Comparison of ENCODE assay signal across 12 cellular contexts in genomic region chr14:55843718-55844403, GRCh38.
DNase-seq lines count a peak whose midpoint lies in the region; ATAC-seq and TF ChIP-seq lines count a peak whose summit lies in the region.
"Had no signal": no experiment of that assay in that cellular context is flagged by ENCODE, and none has a peak within 500 bp of the region (broad histone marks: within the 10 kb centered on the region; RNA-seq: fewer than 3 reads in every experiment).

No MANE protein-coding gene starts in this region.

- peaks cover 2% of the 10 kb centered on the region for H3K4me1 Mint-ChIP-seq in activated CD8-positive, alpha-beta T cell treated with anti-CD3 and anti-CD28 coated beads for 36 hours (ENCODE audit: low read depth)
- H3K4me1 Mint-ChIP-seq in activated CD8-positive, alpha-beta T cell treated with anti-CD3 and anti-CD28 coated beads, Interleukin-2, amount 10 ng/mL, durations not matched to agents 7 days and 5 days (ENCODE audit: low read depth) = no peaks in the 10 kb centered on the region
- H3K4me1 Mint-ChIP-seq in activated T-helper 17 cell treated with anti-CD3 and anti-CD28 coated beads, Interleukin-2, amount 50 U/mL, for 72 hours = peaks cover 6% of the 10 kb centered on the region
- H3K4me1 Mint-ChIP-seq: activated CD4-positive, alpha-beta T cell treated with anti-CD3 and anti-CD28 coated beads, Interleukin-2, amount 10 ng/mL, durations not matched to agents 24 days and 14 days had no signal

- H3K27me3 ChIP-seq in RWPE2 (ENCODE audit: insufficient read depth, poor library complexity, severe bottlenecking) (no peaks in the 10 kb centered on the region), smooth muscle cell (ENCODE audit: low read depth) (no peaks in the 10 kb centered on the region)

- 63% methylated on average over 8 of the region's 8 CpGs for WGBS in smooth muscle cell (ENCODE audit: low lambda C conversion rate)

- intact Hi-C loops in activated CD8-positive, alpha-beta T cell treated with anti-CD3 and anti-CD28 coated beads for 36 hours (cut with micrococcal nuclease) = no loop called here

- H4K20me1 ChIP-seq in smooth muscle cell (ENCODE audit: low read depth) = no peaks in the 10 kb centered on the region

- H3K4me1 ChIP-seq in RWPE2 (ENCODE audit: insufficient read depth, poor library complexity, severe bottlenecking) = peaks cover 2% of the 10 kb centered on the region
- peaks cover 5% of the 10 kb centered on the region for H3K4me1 ChIP-seq in smooth muscle cell (ENCODE audit: low read depth)

- DNase-seq in activated CD8-positive, alpha-beta T cell treated with anti-CD3 and anti-CD28 coated beads for 36 hours = no peak
- no peak for DNase-seq in activated CD8-positive, alpha-beta T cell treated with anti-CD3 and anti-CD28 coated beads, Interleukin-2, amount 10 ng/mL, durations not matched to agents 7 days and 5 days
- DNase-seq in RWPE2 (ENCODE audit: low spot score) (no peak), fibroblast of pulmonary artery (ENCODE audit: low read depth) (peak; percentile 33), smooth muscle cell (lab: John Stamatoyannopoulos, UW; ENCODE audit: unreplicated experiment) (no peak)
- DNase-seq in activated CD8-positive, alpha-beta memory T cell treated with anti-CD3 and anti-CD28 coated beads, Interleukin-2, amount 50 U/mL, for 4 hours = no peak
- DNase-seq: activated CD4-positive, alpha-beta T cell treated with anti-CD3 and anti-CD28 coated beads, Interleukin-2, amount 10 ng/mL, durations not matched to agents 24 days and 14 days; SW 1271; trophoblast cell had no signal

- H3K27ac ChIP-seq in RWPE2 (ENCODE audit: poor library complexity, severe bottlenecking) = no peak overlapping the region
- no peak overlapping the region for H3K27ac ChIP-seq in smooth muscle cell (ENCODE audit: low read depth)
- H3K27ac ChIP-seq: skin epidermis had no signal

- CTCF ChIA-PET in activated CD8-positive, alpha-beta T cell treated with anti-CD3 and anti-CD28 coated beads for 36 hours (lab: Charles Lee) = interaction anchor here (1.1 to 2.1 kb wide), 3 partner anchors 9 to 631 kb away, joined by 3 to 5 read pairs (median 4); no protein-coding TSS in a partner anchor
- CTCF ChIA-PET in activated CD8-positive, alpha-beta T cell treated with anti-CD3 and anti-CD28 coated beads, Interleukin-2, amount 10 ng/mL, durations not matched to agents 7 days and 5 days (lab: Charles Lee) = interaction anchor here (0.7 to 1.2 kb wide), 3 partner anchors 38 to 274 kb away, joined by 3 to 5 read pairs (median 3); no protein-coding TSS in a partner anchor

- H3K9ac ChIP-seq in smooth muscle cell (ENCODE audit: low read depth) = no peak overlapping the region

- POLR2A ChIA-PET in activated CD8-positive, alpha-beta T cell treated with anti-CD3 and anti-CD28 coated beads for 36 hours (lab: Charles Lee) = no interaction called here
- POLR2A ChIA-PET in activated CD8-positive, alpha-beta T cell treated with anti-CD3 and anti-CD28 coated beads, Interleukin-2, amount 10 ng/mL, durations not matched to agents 7 days and 5 days (lab: Charles Lee) = interaction anchor here (0.6 kb wide), 1 partner anchor 793 kb away, joined by 4 read pairs; no protein-coding TSS in a partner anchor

- H3K9me3 ChIP-seq in RWPE2 (ENCODE audit: severe bottlenecking) (no peaks in the 10 kb centered on the region), smooth muscle cell (replicated peaks; ENCODE audit: low read depth) (no peaks in the 10 kb centered on the region)

- no peaks in the 10 kb centered on the region for H3K36me3 Mint-ChIP-seq in activated CD8-positive, alpha-beta T cell treated with anti-CD3 and anti-CD28 coated beads for 36 hours (ENCODE audit: low read depth)
- H3K36me3 Mint-ChIP-seq in activated CD8-positive, alpha-beta T cell treated with anti-CD3 and anti-CD28 coated beads, Interleukin-2, amount 10 ng/mL, durations not matched to agents 7 days and 5 days (ENCODE audit: low read depth) = no peaks in the 10 kb centered on the region
- no peaks in the 10 kb centered on the region for H3K36me3 Mint-ChIP-seq in activated T-helper 17 cell treated with anti-CD3 and anti-CD28 coated beads, Interleukin-2, amount 50 U/mL, for 72 hours (ENCODE audit: low read depth)

- H3K4me3 ChIP-seq in RWPE2 (ENCODE audit: severe bottlenecking) = no peak overlapping the region
- no peak overlapping the region for H3K4me3 ChIP-seq in fibroblast of pulmonary artery (replicated peaks; ENCODE audit: low read depth, low read length)
- H3K4me3 ChIP-seq in smooth muscle cell = no peak overlapping the region
- H3K4me3 ChIP-seq: skin epidermis had no signal

- no peak for ATAC-seq in activated CD8-positive, alpha-beta T cell treated with anti-CD3 and anti-CD28 coated beads for 36 hours
- no peak for ATAC-seq in activated CD8-positive, alpha-beta T cell treated with anti-CD3 and anti-CD28 coated beads, Interleukin-2, amount 10 ng/mL, durations not matched to agents 7 days and 5 days
- ATAC-seq in RWPE2 (ENCODE audit: low read depth) (no peak), HG02852 (IDR thresholded peaks at IDR 0.05; ENCODE audit: unreplicated experiment) (no peak)
- ATAC-seq in activated T-helper 17 cell treated with anti-CD3 and anti-CD28 coated beads, Interleukin-2, amount 50 U/mL, for 72 hours (replicated peaks) = no peak

- no peak overlapping the region for H3K4me3 Mint-ChIP-seq in activated CD8-positive, alpha-beta T cell treated with anti-CD3 and anti-CD28 coated beads for 36 hours
- H3K4me3 Mint-ChIP-seq in activated CD8-positive, alpha-beta T cell treated with anti-CD3 and anti-CD28 coated beads, Interleukin-2, amount 10 ng/mL, durations not matched to agents 7 days and 5 days = no peak overlapping the region
- no peak overlapping the region for H3K4me3 Mint-ChIP-seq in activated T-helper 17 cell treated with anti-CD3 and anti-CD28 coated beads, Interleukin-2, amount 50 U/mL, for 72 hours
- H3K4me3 Mint-ChIP-seq: activated CD4-positive, alpha-beta T cell treated with anti-CD3 and anti-CD28 coated beads, Interleukin-2, amount 10 ng/mL, durations not matched to agents 24 days and 14 days had no signal

- no peak overlapping the region for H3K4me2 ChIP-seq in smooth muscle cell

- TF ChIP-seq CTCF in activated CD8-positive, alpha-beta T cell treated with anti-CD3 and anti-CD28 coated beads for 36 hours (IDR thresholded peaks at IDR 0.05) = peak; percentile 26
- peak; percentile 54 for TF ChIP-seq CTCF in RWPE2 (IDR thresholded peaks at IDR 0.05; ENCODE audit: poor library complexity, severe bottlenecking)
- peak; percentile 33 for TF ChIP-seq CTCF in fibroblast of pulmonary artery (IDR thresholded peaks at IDR 0.05; ENCODE audit: low read length, missing control alignments)
- TF ChIP-seq CTCF in smooth muscle cell (IDR thresholded peaks at IDR 0.05; ENCODE audit: borderline replicate concordance, insufficient read depth, poor library complexity, severe bottlenecking) = peak; percentile 32

- peaks cover 2% of the 10 kb centered on the region for H3K9me3 Mint-ChIP-seq in activated CD8-positive, alpha-beta T cell treated with anti-CD3 and anti-CD28 coated beads for 36 hours
- no peaks in the 10 kb centered on the region for H3K9me3 Mint-ChIP-seq in activated CD8-positive, alpha-beta T cell treated with anti-CD3 and anti-CD28 coated beads, Interleukin-2, amount 10 ng/mL, durations not matched to agents 7 days and 5 days (ENCODE audit: insufficient read depth)
- H3K9me3 Mint-ChIP-seq in activated T-helper 17 cell treated with anti-CD3 and anti-CD28 coated beads, Interleukin-2, amount 50 U/mL, for 72 hours = no peaks in the 10 kb centered on the region

- no peak overlapping the region for H3K27ac Mint-ChIP-seq in activated CD8-positive, alpha-beta T cell treated with anti-CD3 and anti-CD28 coated beads for 36 hours
- no peak overlapping the region for H3K27ac Mint-ChIP-seq in activated CD8-positive, alpha-beta T cell treated with anti-CD3 and anti-CD28 coated beads, Interleukin-2, amount 10 ng/mL, durations not matched to agents 7 days and 5 days
- no peak overlapping the region for H3K27ac Mint-ChIP-seq in activated T-helper 17 cell treated with anti-CD3 and anti-CD28 coated beads, Interleukin-2, amount 50 U/mL, for 72 hours
- H3K27ac Mint-ChIP-seq: activated CD4-positive, alpha-beta T cell treated with anti-CD3 and anti-CD28 coated beads, Interleukin-2, amount 10 ng/mL, durations not matched to agents 24 days and 14 days had no signal

- peaks cover 2% of the 10 kb centered on the region for H3K27me3 Mint-ChIP-seq in activated CD8-positive, alpha-beta T cell treated with anti-CD3 and anti-CD28 coated beads for 36 hours
- peaks cover 1% of the 10 kb centered on the region for H3K27me3 Mint-ChIP-seq in activated CD8-positive, alpha-beta T cell treated with anti-CD3 and anti-CD28 coated beads, Interleukin-2, amount 10 ng/mL, durations not matched to agents 7 days and 5 days (ENCODE audit: low read depth)
- H3K27me3 Mint-ChIP-seq in activated T-helper 17 cell treated with anti-CD3 and anti-CD28 coated beads, Interleukin-2, amount 50 U/mL, for 72 hours = no peaks in the 10 kb centered on the region
- H3K27me3 Mint-ChIP-seq: activated CD4-positive, alpha-beta T cell treated with anti-CD3 and anti-CD28 coated beads, Interleukin-2, amount 10 ng/mL, durations not matched to agents 24 days and 14 days had no signal

- peak overlapping the region; percentile 19 for H2AFZ ChIP-seq in smooth muscle cell (ENCODE audit: low read depth)

- H3F3A ChIP-seq in smooth muscle cell (ENCODE audit: low read depth) = no peaks in the 10 kb centered on the region

- H3K36me3 ChIP-seq in RWPE2 (ENCODE audit: low read depth) (no peaks in the 10 kb centered on the region), smooth muscle cell (ENCODE audit: low read depth) (no peaks in the 10 kb centered on the region)

- H3K79me2 ChIP-seq in smooth muscle cell (ENCODE audit: low read depth) = no peaks in the 10 kb centered on the region
